In the genomic region with DNA sequence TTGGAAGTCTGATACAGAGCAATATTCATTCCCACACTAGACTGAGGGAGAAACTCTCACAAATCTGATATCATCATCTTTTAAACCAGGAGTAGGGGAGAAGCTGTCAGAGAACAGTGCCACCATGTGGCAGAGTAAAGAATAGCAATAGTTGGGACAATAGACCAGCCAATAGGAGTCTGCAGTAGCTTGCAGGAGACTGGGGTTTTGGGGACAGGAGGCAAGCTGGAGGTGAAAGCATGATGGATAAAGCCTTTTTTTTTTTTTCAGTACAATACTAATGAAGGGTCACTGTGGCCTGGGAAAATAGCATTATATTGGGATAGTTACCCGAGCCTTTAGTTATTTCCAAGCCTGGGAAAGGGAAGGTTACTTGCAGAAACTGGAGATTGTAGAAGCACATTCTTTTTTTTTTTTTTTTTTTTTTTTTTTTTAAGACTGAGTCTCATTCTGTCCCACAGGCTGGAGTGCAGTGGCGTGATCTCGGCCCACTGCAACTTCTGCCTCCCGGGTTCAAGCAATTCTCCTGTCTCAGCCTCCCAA, we compare ENCODE assay signal across 8 cellular contexts.
DNase-seq lines count a peak whose midpoint lies in the region; ATAC-seq and TF ChIP-seq lines count a peak whose summit lies in the region.

No MANE protein-coding gene starts in this region.

- ATAC-seq in GM18907 (IDR thresholded peaks at IDR 0.05; ENCODE audit: unreplicated experiment) (peak; percentile 98), HG03108 (IDR thresholded peaks at IDR 0.05; ENCODE audit: unreplicated experiment) (peak; percentile 96), activated B cell treated with CpG ODN at 0.5 μM for 24 hours (ENCODE audit: low read depth) (peak; percentile 99)

- no peaks in the 10 kb centered on the region for H3K36me3 Mint-ChIP-seq in activated B cell treated with CpG ODN at 0.5 μM for 24 hours (ENCODE audit: low read depth)

- intact Hi-C loops in activated B cell treated with CpG ODN at 0.5 μM for 24 hours (cut with micrococcal nuclease) = loop anchor here (1.0 to 5.0 kb wide), 10 partner anchors 48 to 900 kb away; no protein-coding TSS in a partner anchor

- H3K4me3 Mint-ChIP-seq in activated B cell treated with CpG ODN at 0.5 μM for 24 hours = no peak overlapping the region

- peak; percentile 66 for DNase-seq in BE2C
- DNase-seq in NCI-H2171 treated with DMSO at 0.1 percent for 48 hours (lab: John Stamatoyannopoulos, UW) = peak; percentile 87
- no peak for DNase-seq in activated B cell treated with CpG ODN at 0.5 μM for 24 hours
- peak; percentile 82 to 88 for DNase-seq in cardiac fibroblast (ENCODE audit: low read depth in 2 of 2)
- DNase-seq in kidney glomerular epithelial cell (lab: John Stamatoyannopoulos, UW) = peak; percentile 80
- peak; percentile 28 to 65 for DNase-seq in stimulated activated CD4-positive, alpha-beta T cell treated with anti-CD3 and anti-CD28 coated beads, Interleukin-4, amount 100 ng/mL, for 48 hours (ENCODE audit: low read depth in 2 of 2)

- no peak overlapping the region for H3K27ac Mint-ChIP-seq in activated B cell treated with CpG ODN at 0.5 μM for 24 hours

- H3K4me3 ChIP-seq in BE2C (ENCODE audit: low read depth, low read length) (no peak overlapping the region), cardiac fibroblast (replicated peaks in 1 of 2; ENCODE audit: low read depth in 2 of 2, low read length in 2 of 2) (no peak overlapping the region)

- TF ChIP-seq CTCF in BE2C (IDR thresholded peaks at IDR 0.05; ENCODE audit: low read depth, low read length) = peak; percentile 93
- no peak for TF ChIP-seq CTCF in activated B cell treated with CpG ODN at 0.5 μM for 24 hours (IDR thresholded peaks at IDR 0.05)
- peak; percentile 83 for TF ChIP-seq CTCF in cardiac fibroblast (IDR thresholded peaks at IDR 0.05; ENCODE audit: low read depth, low read length)

- H3K4me1 ChIP-seq in BE2C = peaks cover 3% of the 10 kb centered on the region; the same call in 1 of the 2 replicates

- POLR2A ChIA-PET in activated B cell treated with CpG ODN at 0.5 μM for 24 hours (lab: Charles Lee) = interaction anchor here (0.6 to 2.1 kb wide), 13 partner anchors 10 to 463 kb away, joined by 3 to 9 read pairs (median 6); no protein-coding TSS in a partner anchor

- H3K9me3 ChIP-seq in BE2C = no peaks in the 10 kb centered on the region; the same call in 1 of the 2 replicates

- H3K4me1 Mint-ChIP-seq in activated B cell treated with CpG ODN at 0.5 μM for 24 hours = peaks cover 9% of the 10 kb centered on the region

- H3K36me3 ChIP-seq in BE2C = no peaks in the 10 kb centered on the region

- H3K27me3 Mint-ChIP-seq in activated B cell treated with CpG ODN at 0.5 μM for 24 hours = no peaks in the 10 kb centered on the region

- no peaks in the 10 kb centered on the region for H3K9me3 Mint-ChIP-seq in activated B cell treated with CpG ODN at 0.5 μM for 24 hours

- no peaks in the 10 kb centered on the region for H3K27me3 ChIP-seq in BE2C

- CTCF ChIA-PET in activated B cell treated with CpG ODN at 0.5 μM for 24 hours (lab: Charles Lee) = interaction anchor here (0.6 to 3.2 kb wide), 40 partner anchors 10 to 605 kb away, joined by 3 to 45 read pairs (median 4); no protein-coding TSS in a partner anchor
